3 cellular contexts compared by ENCODE assay signal in the genomic region with DNA sequence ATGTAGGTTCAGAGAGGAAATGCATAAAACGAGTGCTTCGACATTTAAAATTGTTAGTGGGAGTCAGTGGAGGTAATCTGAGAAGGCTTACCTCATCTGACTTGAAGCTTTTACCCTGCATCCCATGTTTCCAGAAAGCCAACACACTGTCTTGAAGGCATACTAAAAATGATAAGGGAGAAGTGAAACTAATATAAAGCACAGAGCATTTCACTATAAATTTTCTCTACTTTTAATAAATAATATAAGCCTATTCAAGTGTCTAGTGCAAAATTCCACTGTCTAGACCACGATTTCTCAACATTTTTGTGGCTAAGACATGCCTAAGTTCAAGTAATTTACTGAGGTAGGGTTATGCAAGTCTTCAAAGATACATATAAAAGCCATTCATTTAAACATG.
TF ChIP-seq lines count a peak whose summit lies in the region.

No MANE protein-coding gene starts in this region.

TF ChIP-seq in SK-N-SH treated with all-trans-retinoic acid at 6 μM for 48 hours, 23 proteins besides CTCF, POLR2A, EP300 and RAD21:
- no peak for TF ChIP-seq CREB5 (CRISPR knock-in tag; IDR thresholded peaks at IDR 0.05; ENCODE audit: low read depth)
- TF ChIP-seq ZFP30 (CRISPR knock-in tag; IDR thresholded peaks at IDR 0.05) = no peak
- TF ChIP-seq, protein P1, sequence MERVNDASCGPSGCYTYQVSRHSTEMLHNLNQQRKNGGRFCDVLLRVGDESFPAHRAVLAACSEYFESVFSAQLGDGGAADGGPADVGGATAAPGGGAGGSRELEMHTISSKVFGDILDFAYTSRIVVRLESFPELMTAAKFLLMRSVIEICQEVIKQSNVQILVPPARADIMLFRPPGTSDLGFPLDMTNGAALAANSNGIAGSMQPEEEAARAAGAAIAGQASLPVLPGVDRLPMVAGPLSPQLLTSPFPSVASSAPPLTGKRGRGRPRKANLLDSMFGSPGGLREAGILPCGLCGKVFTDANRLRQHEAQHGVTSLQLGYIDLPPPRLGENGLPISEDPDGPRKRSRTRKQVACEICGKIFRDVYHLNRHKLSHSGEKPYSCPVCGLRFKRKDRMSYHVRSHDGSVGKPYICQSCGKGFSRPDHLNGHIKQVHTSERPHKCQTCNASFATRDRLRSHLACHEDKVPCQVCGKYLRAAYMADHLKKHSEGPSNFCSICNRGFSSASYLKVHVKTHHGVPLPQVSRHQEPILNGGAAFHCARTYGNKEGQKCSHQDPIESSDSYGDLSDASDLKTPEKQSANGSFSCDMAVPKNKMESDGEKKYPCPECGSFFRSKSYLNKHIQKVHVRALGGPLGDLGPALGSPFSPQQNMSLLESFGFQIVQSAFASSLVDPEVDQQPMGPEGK (CRISPR knock-in tag; IDR thresholded peaks at IDR 0.05; ENCODE audit: borderline replicate concordance) = no peak
- TF ChIP-seq PPARA (CRISPR knock-in tag; IDR thresholded peaks at IDR 0.05; ENCODE audit: borderline replicate concordance) = no peak

TF ChIP-seq in SK-N-SH, 30 proteins besides CTCF, POLR2A, EP300 and RAD21 (continued from another document):
- TF ChIP-seq EZH2phosphoT487 (IDR thresholded peaks at IDR 0.05; ENCODE audit: borderline replicate concordance, low read depth) (no peak), FOXM1 (IDR thresholded peaks at IDR 0.05; ENCODE audit: low read depth) (no peak), SMC3 (IDR thresholded peaks at IDR 0.05; ENCODE audit: low read depth, low read length) (no peak), NFIC (IDR thresholded peaks at IDR 0.05; ENCODE audit: borderline replicate concordance) (no peak), TAF1 (IDR thresholded peaks at IDR 0.05; ENCODE audit: borderline replicate concordance, low read depth, low read length) (no peak), MXI1 (IDR thresholded peaks at IDR 0.05; ENCODE audit: low read depth, low read length) (no peak), FOXJ3 (CRISPR knock-in tag; IDR thresholded peaks at IDR 0.05) (no peak), MAX (IDR thresholded peaks at IDR 0.05; ENCODE audit: low read depth) (no peak), SIN3A (IDR thresholded peaks at IDR 0.05; ENCODE audit: borderline replicate concordance, low read depth, low read length) (no peak), TEAD4 (IDR thresholded peaks at IDR 0.05; ENCODE audit: borderline replicate concordance, insufficient read depth) (no peak), RCOR1 (IDR thresholded peaks at IDR 0.05; ENCODE audit: low read length) (no peak), NRF1 (IDR thresholded peaks at IDR 0.05; ENCODE audit: low read depth, low read length) (no peak), MEF2A (IDR thresholded peaks at IDR 0.05; ENCODE audit: borderline replicate concordance, low read depth) (no peak)
- TF ChIP-seq, protein P2, sequence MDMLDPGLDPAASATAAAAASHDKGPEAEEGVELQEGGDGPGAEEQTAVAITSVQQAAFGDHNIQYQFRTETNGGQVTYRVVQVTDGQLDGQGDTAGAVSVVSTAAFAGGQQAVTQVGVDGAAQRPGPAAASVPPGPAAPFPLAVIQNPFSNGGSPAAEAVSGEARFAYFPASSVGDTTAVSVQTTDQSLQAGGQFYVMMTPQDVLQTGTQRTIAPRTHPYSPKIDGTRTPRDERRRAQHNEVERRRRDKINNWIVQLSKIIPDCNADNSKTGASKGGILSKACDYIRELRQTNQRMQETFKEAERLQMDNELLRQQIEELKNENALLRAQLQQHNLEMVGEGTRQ (IDR thresholded peaks at IDR 0.05; ENCODE audit: borderline replicate concordance, low read depth, low read length) = no peak
- TF ChIP-seq, protein P3, sequence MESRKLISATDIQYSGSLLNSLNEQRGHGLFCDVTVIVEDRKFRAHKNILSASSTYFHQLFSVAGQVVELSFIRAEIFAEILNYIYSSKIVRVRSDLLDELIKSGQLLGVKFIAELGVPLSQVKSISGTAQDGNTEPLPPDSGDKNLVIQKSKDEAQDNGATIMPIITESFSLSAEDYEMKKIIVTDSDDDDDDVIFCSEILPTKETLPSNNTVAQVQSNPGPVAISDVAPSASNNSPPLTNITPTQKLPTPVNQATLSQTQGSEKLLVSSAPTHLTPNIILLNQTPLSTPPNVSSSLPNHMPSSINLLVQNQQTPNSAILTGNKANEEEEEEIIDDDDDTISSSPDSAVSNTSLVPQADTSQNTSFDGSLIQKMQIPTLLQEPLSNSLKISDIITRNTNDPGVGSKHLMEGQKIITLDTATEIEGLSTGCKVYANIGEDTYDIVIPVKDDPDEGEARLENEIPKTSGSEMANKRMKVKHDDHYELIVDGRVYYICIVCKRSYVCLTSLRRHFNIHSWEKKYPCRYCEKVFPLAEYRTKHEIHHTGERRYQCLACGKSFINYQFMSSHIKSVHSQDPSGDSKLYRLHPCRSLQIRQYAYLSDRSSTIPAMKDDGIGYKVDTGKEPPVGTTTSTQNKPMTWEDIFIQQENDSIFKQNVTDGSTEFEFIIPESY (IDR thresholded peaks at IDR 0.05; ENCODE audit: borderline replicate concordance, low read depth) = no peak
- TF ChIP-seq, protein P4, sequence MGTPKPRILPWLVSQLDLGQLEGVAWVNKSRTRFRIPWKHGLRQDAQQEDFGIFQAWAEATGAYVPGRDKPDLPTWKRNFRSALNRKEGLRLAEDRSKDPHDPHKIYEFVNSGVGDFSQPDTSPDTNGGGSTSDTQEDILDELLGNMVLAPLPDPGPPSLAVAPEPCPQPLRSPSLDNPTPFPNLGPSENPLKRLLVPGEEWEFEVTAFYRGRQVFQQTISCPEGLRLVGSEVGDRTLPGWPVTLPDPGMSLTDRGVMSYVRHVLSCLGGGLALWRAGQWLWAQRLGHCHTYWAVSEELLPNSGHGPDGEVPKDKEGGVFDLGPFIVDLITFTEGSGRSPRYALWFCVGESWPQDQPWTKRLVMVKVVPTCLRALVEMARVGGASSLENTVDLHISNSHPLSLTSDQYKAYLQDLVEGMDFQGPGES (IDR thresholded peaks at IDR 0.05; ENCODE audit: low read depth, low read length) = no peak

TF ChIP-seq in HepG2, 621 proteins besides CTCF, POLR2A, EP300 and RAD21 (continued from another document):
- no peak for TF ChIP-seq TFE3 (CRISPR knock-in tag; IDR thresholded peaks at IDR 0.05)
- no peak for TF ChIP-seq ZNF12 (CRISPR knock-in tag; IDR thresholded peaks at IDR 0.05)
- no peak for TF ChIP-seq POLR2AphosphoS2 (IDR thresholded peaks at IDR 0.05; ENCODE audit: low read depth, low read length)
- TF ChIP-seq SMAD9 (CRISPR knock-in tag; IDR thresholded peaks at IDR 0.05) = no peak
- TF ChIP-seq, protein P5, sequence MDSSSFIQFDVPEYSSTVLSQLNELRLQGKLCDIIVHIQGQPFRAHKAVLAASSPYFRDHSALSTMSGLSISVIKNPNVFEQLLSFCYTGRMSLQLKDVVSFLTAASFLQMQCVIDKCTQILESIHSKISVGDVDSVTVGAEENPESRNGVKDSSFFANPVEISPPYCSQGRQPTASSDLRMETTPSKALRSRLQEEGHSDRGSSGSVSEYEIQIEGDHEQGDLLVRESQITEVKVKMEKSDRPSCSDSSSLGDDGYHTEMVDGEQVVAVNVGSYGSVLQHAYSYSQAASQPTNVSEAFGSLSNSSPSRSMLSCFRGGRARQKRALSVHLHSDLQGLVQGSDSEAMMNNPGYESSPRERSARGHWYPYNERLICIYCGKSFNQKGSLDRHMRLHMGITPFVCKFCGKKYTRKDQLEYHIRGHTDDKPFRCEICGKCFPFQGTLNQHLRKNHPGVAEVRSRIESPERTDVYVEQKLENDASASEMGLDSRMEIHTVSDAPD (CRISPR knock-in tag; IDR thresholded peaks at IDR 0.05) = no peak
- no peak for TF ChIP-seq TGIF2 (CRISPR knock-in tag; IDR thresholded peaks at IDR 0.05)
- TF ChIP-seq SNRNP70 (IDR thresholded peaks at IDR 0.05; ENCODE audit: low read depth, low read length) = no peak
- TF ChIP-seq, protein P6, sequence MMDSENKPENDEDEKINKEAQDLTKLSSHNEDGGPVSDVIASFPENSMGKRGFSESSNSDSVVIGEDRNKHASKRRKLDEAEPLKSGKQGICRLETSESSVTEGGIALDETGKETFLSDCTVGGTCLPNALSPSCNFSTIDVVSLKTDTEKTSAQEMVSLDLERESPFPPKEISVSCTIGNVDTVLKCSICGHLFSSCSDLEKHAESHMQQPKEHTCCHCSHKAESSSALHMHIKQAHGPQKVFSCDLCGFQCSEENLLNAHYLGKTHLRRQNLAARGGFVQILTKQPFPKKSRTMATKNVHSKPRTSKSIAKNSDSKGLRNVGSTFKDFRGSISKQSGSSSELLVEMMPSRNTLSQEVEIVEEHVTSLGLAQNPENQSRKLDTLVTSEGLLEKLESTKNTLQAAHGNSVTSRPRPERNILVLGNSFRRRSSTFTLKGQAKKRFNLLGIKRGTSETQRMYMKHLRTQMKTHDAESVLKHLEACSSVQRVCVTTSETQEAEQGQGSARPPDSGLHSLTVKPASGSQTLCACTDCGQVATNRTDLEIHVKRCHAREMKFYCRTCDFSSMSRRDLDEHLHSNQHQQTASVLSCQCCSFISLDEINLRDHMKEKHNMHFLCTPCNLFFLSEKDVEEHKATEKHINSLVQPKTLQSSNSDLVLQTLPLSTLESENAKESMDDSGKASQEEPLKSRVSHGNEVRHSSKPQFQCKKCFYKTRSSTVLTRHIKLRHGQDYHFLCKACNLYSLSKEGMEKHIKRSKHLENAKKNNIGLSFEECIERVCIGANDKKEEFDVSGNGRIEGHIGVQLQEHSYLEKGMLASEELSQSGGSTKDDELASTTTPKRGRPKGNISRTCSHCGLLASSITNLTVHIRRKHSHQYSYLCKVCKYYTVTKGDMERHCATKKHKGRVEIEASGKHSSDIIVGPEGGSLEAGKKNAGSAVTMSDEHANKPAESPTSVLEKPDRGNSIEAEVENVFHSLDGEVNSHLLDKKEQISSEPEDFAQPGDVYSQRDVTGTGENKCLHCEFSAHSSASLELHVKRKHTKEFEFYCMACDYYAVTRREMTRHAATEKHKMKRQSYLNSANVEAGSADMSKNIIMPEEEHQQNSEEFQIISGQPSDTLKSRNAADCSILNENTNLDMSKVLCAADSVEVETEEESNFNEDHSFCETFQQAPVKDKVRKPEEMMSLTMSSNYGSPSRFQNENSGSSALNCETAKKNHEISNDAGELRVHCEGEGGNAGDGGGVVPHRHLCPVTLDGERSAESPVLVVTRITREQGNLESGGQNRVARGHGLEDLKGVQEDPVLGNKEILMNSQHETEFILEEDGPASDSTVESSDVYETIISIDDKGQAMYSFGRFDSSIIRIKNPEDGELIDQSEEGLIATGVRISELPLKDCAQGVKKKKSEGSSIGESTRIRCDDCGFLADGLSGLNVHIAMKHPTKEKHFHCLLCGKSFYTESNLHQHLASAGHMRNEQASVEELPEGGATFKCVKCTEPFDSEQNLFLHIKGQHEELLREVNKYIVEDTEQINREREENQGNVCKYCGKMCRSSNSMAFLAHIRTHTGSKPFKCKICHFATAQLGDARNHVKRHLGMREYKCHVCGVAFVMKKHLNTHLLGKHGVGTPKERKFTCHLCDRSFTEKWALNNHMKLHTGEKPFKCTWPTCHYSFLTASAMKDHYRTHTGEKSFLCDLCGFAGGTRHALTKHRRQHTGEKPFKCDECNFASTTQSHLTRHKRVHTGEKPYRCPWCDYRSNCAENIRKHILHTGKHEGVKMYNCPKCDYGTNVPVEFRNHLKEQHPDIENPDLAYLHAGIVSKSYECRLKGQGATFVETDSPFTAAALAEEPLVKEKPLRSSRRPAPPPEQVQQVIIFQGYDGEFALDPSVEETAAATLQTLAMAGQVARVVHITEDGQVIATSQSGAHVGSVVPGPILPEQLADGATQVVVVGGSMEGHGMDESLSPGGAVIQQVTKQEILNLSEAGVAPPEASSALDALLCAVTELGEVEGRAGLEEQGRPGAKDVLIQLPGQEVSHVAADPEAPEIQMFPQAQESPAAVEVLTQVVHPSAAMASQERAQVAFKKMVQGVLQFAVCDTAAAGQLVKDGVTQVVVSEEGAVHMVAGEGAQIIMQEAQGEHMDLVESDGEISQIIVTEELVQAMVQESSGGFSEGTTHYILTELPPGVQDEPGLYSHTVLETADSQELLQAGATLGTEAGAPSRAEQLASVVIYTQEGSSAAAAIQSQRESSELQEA (CRISPR knock-in tag; IDR thresholded peaks at IDR 0.05; ENCODE audit: not compliant biosample characterization) = no peak
- no peak for TF ChIP-seq ZNF207 (IDR thresholded peaks at IDR 0.05; ENCODE audit: borderline replicate concordance)
- no peak for TF ChIP-seq GPN1 (CRISPR knock-in tag; IDR thresholded peaks at IDR 0.05; ENCODE audit: borderline replicate concordance)
- no peak for TF ChIP-seq AKAP8 (CRISPR knock-in tag; IDR thresholded peaks at IDR 0.05)
- TF ChIP-seq, protein P7, sequence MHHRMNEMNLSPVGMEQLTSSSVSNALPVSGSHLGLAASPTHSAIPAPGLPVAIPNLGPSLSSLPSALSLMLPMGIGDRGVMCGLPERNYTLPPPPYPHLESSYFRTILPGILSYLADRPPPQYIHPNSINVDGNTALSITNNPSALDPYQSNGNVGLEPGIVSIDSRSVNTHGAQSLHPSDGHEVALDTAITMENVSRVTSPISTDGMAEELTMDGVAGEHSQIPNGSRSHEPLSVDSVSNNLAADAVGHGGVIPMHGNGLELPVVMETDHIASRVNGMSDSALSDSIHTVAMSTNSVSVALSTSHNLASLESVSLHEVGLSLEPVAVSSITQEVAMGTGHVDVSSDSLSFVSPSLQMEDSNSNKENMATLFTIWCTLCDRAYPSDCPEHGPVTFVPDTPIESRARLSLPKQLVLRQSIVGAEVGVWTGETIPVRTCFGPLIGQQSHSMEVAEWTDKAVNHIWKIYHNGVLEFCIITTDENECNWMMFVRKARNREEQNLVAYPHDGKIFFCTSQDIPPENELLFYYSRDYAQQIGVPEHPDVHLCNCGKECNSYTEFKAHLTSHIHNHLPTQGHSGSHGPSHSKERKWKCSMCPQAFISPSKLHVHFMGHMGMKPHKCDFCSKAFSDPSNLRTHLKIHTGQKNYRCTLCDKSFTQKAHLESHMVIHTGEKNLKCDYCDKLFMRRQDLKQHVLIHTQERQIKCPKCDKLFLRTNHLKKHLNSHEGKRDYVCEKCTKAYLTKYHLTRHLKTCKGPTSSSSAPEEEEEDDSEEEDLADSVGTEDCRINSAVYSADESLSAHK (CRISPR knock-in tag; IDR thresholded peaks at IDR 0.05; ENCODE audit: borderline replicate concordance) = no peak
- no peak for TF ChIP-seq REXO4 (CRISPR knock-in tag; IDR thresholded peaks at IDR 0.05; ENCODE audit: borderline replicate concordance)
- no peak for TF ChIP-seq SRY (CRISPR knock-in tag; IDR thresholded peaks at IDR 0.05)
TF ChIP-seq in HepG2: peak in this region for 0.
